In the genomic region with DNA sequence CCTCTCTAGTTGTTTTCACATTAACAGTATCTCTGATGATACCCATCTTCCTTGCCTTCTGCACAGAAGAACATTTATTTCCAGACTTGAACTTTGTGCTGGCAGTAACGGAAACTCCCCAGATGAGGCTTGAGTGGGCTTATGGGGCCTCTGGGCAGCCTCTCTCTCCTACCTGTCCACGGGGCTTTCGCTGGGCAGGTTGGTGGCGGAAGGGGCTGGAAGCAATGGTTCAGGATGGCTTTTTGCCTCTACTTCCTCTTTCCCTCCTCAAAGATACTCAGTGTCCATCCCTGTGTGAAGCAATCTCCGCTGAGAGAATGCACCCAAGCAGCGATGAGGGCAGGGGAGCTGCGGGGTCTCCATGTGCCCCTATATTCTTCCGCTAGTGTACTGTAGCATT, we compare ENCODE assay signal across 31 cellular contexts.
"Had no signal": no experiment of that assay in that cellular context is flagged by ENCODE, and none has a peak within 500 bp of the region (broad histone marks: within the 10 kb centered on the region; RNA-seq: fewer than 3 reads in every experiment).

No MANE protein-coding gene starts in this region.

- H3K27ac ChIP-seq: brain microvascular endothelial cell, Peyer's patch had no signal

- H3K36me3 Mint-ChIP-seq: activated CD8-positive, alpha-beta memory T cell treated with anti-CD3 and anti-CD28 coated beads, Interleukin-2, amount 10 ng/mL, durations not matched to agents 7 days and 5 days; activated naive CD8-positive, alpha-beta T cell treated with anti-CD3 and anti-CD28 coated beads for 36 hours had no signal

- DNase-seq: activated CD4-positive, alpha-beta memory T cell treated with anti-CD3 and anti-CD28 coated beads, Interleukin-2, amount 10 ng/mL, durations not matched to agents 7 days and 5 days; activated CD8-positive, alpha-beta memory T cell treated with anti-CD3 and anti-CD28 coated beads for 24 hours; activated CD8-positive, alpha-beta memory T cell treated with anti-CD3 and anti-CD28 coated beads, Interleukin-2, amount 10 ng/mL, durations not matched to agents 7 days and 5 days; activated CD8-positive, alpha-beta memory T cell treated with anti-CD3 and anti-CD28 coated beads, Interleukin-2, amount 50 U/mL, for 48 hours; activated naive CD4-positive, alpha-beta T cell; activated naive CD4-positive, alpha-beta T cell treated with anti-CD3 and anti-CD28 coated beads, Interleukin-2, amount 50 U/mL, for 16 hours; activated naive CD8-positive, alpha-beta T cell treated with anti-CD3 and anti-CD28 coated beads for 36 hours; amniotic stem cell; aorta; brain microvascular endothelial cell; central memory CD4-positive, alpha-beta T cell; Kasumi-1; KG1; MM.1S; MV-4-11; NCI-H1092; NCI-H187 treated with DMSO at 0.1 percent for 48 hours; NCI-H2081 treated with DMSO at 0.1 percent for 48 hours; NCI-H226; NCI-H446 treated with DMSO at 0.1 percent for 48 hours; NCI-H524; NCI-H82; PC-3; Peyer's patch; SIG-M5; T-helper 1 cell; T1000 had no signal

- H3K27me3 Mint-ChIP-seq: activated CD4-positive, alpha-beta memory T cell treated with anti-CD3 and anti-CD28 coated beads, Interleukin-2, amount 10 ng/mL, durations not matched to agents 7 days and 5 days; activated CD4-positive, alpha-beta T cell treated with anti-CD3 and anti-CD28 coated beads for 36 hours; activated CD8-positive, alpha-beta memory T cell treated with anti-CD3 and anti-CD28 coated beads, Interleukin-2, amount 10 ng/mL, durations not matched to agents 7 days and 5 days had no signal

- H3K4me1 ChIP-seq: Peyer's patch had no signal

- H3K27ac Mint-ChIP-seq: activated CD4-positive, alpha-beta memory T cell treated with anti-CD3 and anti-CD28 coated beads, Interleukin-2, amount 10 ng/mL, durations not matched to agents 7 days and 5 days; activated CD4-positive, alpha-beta T cell treated with anti-CD3 and anti-CD28 coated beads for 36 hours; activated CD8-positive, alpha-beta memory T cell treated with anti-CD3 and anti-CD28 coated beads, Interleukin-2, amount 10 ng/mL, durations not matched to agents 7 days and 5 days; activated naive CD8-positive, alpha-beta T cell treated with anti-CD3 and anti-CD28 coated beads for 36 hours; WTC11 had no signal

- H3K36me3 ChIP-seq: brain microvascular endothelial cell, Peyer's patch had no signal

- H3K9me3 ChIP-seq: Peyer's patch had no signal

- H3K4me1 Mint-ChIP-seq: activated CD4-positive, alpha-beta memory T cell treated with anti-CD3 and anti-CD28 coated beads, Interleukin-2, amount 10 ng/mL, durations not matched to agents 7 days and 5 days; activated CD8-positive, alpha-beta memory T cell treated with anti-CD3 and anti-CD28 coated beads, Interleukin-2, amount 10 ng/mL, durations not matched to agents 7 days and 5 days had no signal

- H3K27me3 ChIP-seq: brain microvascular endothelial cell, Peyer's patch had no signal

- H3K4me3 Mint-ChIP-seq: activated CD4-positive, alpha-beta memory T cell treated with anti-CD3 and anti-CD28 coated beads, Interleukin-2, amount 10 ng/mL, durations not matched to agents 7 days and 5 days; activated CD4-positive, alpha-beta T cell treated with anti-CD3 and anti-CD28 coated beads for 36 hours; activated CD8-positive, alpha-beta memory T cell treated with anti-CD3 and anti-CD28 coated beads, Interleukin-2, amount 10 ng/mL, durations not matched to agents 7 days and 5 days; activated naive CD8-positive, alpha-beta T cell treated with anti-CD3 and anti-CD28 coated beads for 36 hours; WTC11 had no signal

- H3K4me3 ChIP-seq: Peyer's patch had no signal

- ATAC-seq: activated CD4-positive, CD25-positive, alpha-beta regulatory T cell treated with anti-CD3 and anti-CD28 coated beads, Interleukin-2, amount 50 U/mL, for 24 hours; activated CD8-positive, alpha-beta memory T cell treated with anti-CD3 and anti-CD28 coated beads, Interleukin-2, amount 10 ng/mL, durations not matched to agents 7 days and 5 days; PC-3; SK-N-SH treated with all-trans-retinoic acid at 6 μM for 48 hours had no signal
